In the genomic region with DNA sequence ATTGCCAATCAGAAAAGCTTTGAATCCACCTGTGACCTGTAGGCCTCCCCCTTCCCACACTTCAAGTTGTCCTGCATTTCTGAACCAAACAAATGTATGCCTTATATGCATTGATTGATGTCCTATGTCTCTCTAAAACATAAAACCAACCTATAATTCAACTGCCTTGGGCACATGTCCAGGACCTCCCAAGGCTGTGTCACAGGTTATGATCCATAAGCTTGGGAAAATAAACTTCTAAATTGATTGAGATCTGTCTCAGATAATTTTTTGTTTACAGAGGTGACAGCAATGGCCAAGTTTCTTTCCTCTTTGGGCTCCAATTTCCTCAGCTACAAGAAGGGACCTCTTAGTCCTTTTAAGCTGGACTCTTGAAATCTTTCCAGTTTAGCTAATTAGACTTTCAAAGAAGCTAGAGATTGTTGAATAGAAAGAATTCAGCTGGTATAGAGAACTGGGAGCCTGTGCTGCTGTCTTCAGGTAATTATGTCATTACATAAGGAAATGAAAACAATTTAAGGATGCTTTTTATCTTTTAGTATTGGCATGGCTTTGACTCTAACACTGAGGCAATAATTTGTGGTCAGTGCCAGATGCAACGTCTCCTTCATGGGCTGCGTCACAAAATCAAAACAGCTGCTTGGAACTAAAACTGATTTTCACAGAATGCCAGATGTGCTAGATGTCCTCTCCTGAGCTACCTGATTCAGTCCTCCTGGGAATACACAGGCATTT, we compare ENCODE assay signal across 16 cellular contexts.
DNase-seq lines count a peak whose midpoint lies in the region; ATAC-seq and TF ChIP-seq lines count a peak whose summit lies in the region.
"Had no signal": no experiment of that assay in that cellular context is flagged by ENCODE, and none has a peak within 500 bp of the region (broad histone marks: within the 10 kb centered on the region; RNA-seq: fewer than 3 reads in every experiment).

No MANE protein-coding gene starts in this region.

- intact Hi-C loops in left ventricle myocardium superior (cut with micrococcal nuclease) (no loop called here), cardiac septum (cut with DNase I) (no loop called here)

- peak; percentile 52 for ATAC-seq in left ventricle myocardium superior
- no peak for ATAC-seq in GM19467 (IDR thresholded peaks at IDR 0.05; ENCODE audit: unreplicated experiment)
- ATAC-seq: gastroesophageal sphincter; stimulated activated effector memory CD8-positive, alpha-beta T cell treated with anti-CD3 and anti-CD28 coated beads, Interleukin-12 subunit alpha, Interleukin-12 subunit beta, amount 100 ng/mL, for 72 hours had no signal

- H3K4me3 ChIP-seq in fibroblast of the aortic adventitia (ENCODE audit: low read depth, low read length): no peak overlapping the region
- H3K4me3 ChIP-seq: gastroesophageal sphincter, upper lobe of left lung had no signal

- DNase-seq in left ventricle myocardium superior: no peak
- no peak for DNase-seq in cardiac septum (ENCODE audit: low spot score)
- DNase-seq in RPMI7951 (ENCODE audit: low read depth): peak; percentile 97
- peak; percentile 71 for DNase-seq in fibroblast of the aortic adventitia (ENCODE audit: low read depth)
- DNase-seq in NOMO-1 treated with DMSO at 0.1 percent for 48 hours (lab: John Stamatoyannopoulos, UW; ENCODE audit: unreplicated experiment): no peak
- no peak for DNase-seq in NCI-H1436 treated with DMSO at 0.1 percent for 48 hours (lab: John Stamatoyannopoulos, UW)
- no peak for DNase-seq in NCI-H510A treated with DMSO at 0.1 percent for 48 hours (lab: John Stamatoyannopoulos, UW)
- DNase-seq: activated gamma-delta T cell treated with Interleukin-2 at 50 U/mL for 16 hours; effector CD8-positive, alpha-beta T cell; NCI-H446 treated with DMSO at 0.1 percent for 48 hours; OCI-M1; upper lobe of left lung; WERI-Rb-1 had no signal

- TF ChIP-seq CTCF in fibroblast of the aortic adventitia (IDR thresholded peaks at IDR 0.05; ENCODE audit: insufficient read depth, low read length): no peak

Comparison
In these comparisons a context has a peak if more than half of its experiments do, and no peak if none do; other contexts are left out.
1. DNase-seq: peak in RPMI7951 (single experiment) and fibroblast of the aortic adventitia (single experiment); none in left ventricle myocardium superior (single experiment), cardiac septum (single experiment), NOMO-1 treated with DMSO at 0.1 percent for 48 hours (single experiment), NCI-H1436 treated with DMSO at 0.1 percent for 48 hours (single experiment) and NCI-H510A treated with DMSO at 0.1 percent for 48 hours (single experiment).